Comparison of ENCODE assay signal across 1 cellular context in genomic region chr10:8058274-8059111, GRCh38.
TF ChIP-seq lines count a peak whose summit lies in the region.

No MANE protein-coding gene starts in this region.

TF ChIP-seq in H1, 55 proteins besides CTCF, POLR2A, EP300 and RAD21:
- TF ChIP-seq TEAD4 (IDR thresholded peaks at IDR 0.05; ENCODE audit: low read depth, low read length) (no peak), TCF12 (IDR thresholded peaks at IDR 0.05; ENCODE audit: low read depth, low read length) (no peak), BCL11A (IDR thresholded peaks at IDR 0.05; ENCODE audit: low read depth in 2 of 2, low read length in 2 of 2) (no peak), CEBPB (IDR thresholded peaks at IDR 0.05; ENCODE audit: low read depth, low read length) (no peak), PHF8 (conservative IDR thresholded peaks at IDR 0.05; ENCODE audit: low read depth, low read length) (no peak), ASH2L (IDR thresholded peaks at IDR 0.05; ENCODE audit: low read length) (no peak), SUZ12 (IDR thresholded peaks at IDR 0.05; ENCODE audit: low read length) (peak; percentile 86), TBP (IDR thresholded peaks at IDR 0.05; ENCODE audit: low read depth, low read length) (no peak), KDM1A (IDR thresholded peaks at IDR 0.05; ENCODE audit: borderline replicate concordance, low read length) (no peak), CBX8 (IDR thresholded peaks at IDR 0.05; ENCODE audit: borderline replicate concordance, low read depth, low read length) (no peak), JUN (IDR thresholded peaks at IDR 0.05; ENCODE audit: low read depth, low read length) (no peak), CHD7 (IDR thresholded peaks at IDR 0.05; ENCODE audit: insufficient replicate concordance, low read length) (no peak), CREB1 (IDR thresholded peaks at IDR 0.05) (no peak), EZH2 (IDR thresholded peaks at IDR 0.05; ENCODE audit: low read depth, low read length, severe bottlenecking) (peak; percentile 33), HDAC6 (IDR thresholded peaks at IDR 0.05; ENCODE audit: low read depth, low read length) (no peak), FOSL1 (IDR thresholded peaks at IDR 0.05; ENCODE audit: insufficient read depth, low read depth, low read length) (no peak), NRF1 (IDR thresholded peaks at IDR 0.05; ENCODE audit: low read depth, low read length) (no peak), ATF2 (IDR thresholded peaks at IDR 0.05; ENCODE audit: low read length) (no peak), KDM5A (IDR thresholded peaks at IDR 0.05; ENCODE audit: low read length) (no peak), YY1 (IDR thresholded peaks at IDR 0.05; ENCODE audit: low read depth, low read length) (no peak), USF2 (IDR thresholded peaks at IDR 0.05; ENCODE audit: low read length) (no peak), SP1 (IDR thresholded peaks at IDR 0.05; ENCODE audit: low read depth, low read length) (0 out of 2 replicates have a peak, but pooled peaks have one; percentile 5), CBX5 (IDR thresholded peaks at IDR 0.05; ENCODE audit: low read depth, low read length) (no peak), RFX5 (IDR thresholded peaks at IDR 0.05; ENCODE audit: borderline replicate concordance, low read depth, low read length) (no peak), KDM4A (IDR thresholded peaks at IDR 0.05; ENCODE audit: low read depth, low read length, severe bottlenecking) (peak; percentile 39), CHD2 (IDR thresholded peaks at IDR 0.05; ENCODE audit: low read length) (no peak)
TF ChIP-seq in H1: peak in this region for 4.
